Comparison of ENCODE assay signal across 9 cellular contexts in the genomic region with DNA sequence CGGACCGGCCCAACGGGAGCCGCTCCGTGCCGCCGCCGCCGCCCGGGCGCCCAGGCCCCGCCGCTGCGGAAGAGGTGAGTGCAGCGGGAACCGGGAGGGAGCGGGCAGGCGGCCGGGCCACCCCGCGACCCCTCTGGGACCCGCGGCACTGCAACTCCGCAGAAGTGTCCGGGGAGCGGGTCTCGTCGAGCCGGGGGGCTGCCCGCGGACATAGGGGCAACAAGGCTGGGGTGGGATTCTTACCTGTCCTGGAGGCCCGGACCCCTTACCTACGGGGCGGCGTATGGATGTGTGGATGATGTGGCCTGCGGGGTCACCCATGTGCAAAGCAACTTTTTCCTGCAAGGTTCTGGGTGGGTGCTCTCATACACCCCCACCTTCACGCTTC. TPM values are rescaled to one million over a fixed set of nuclear protein-coding genes. Genes with fewer than 3 reads are reported as not detected.
A peak's percentile ranks its signal among the peaks of the same experiment; 100 is the strongest.
DNase-seq lines count a peak whose midpoint lies in the region; ATAC-seq, FAIRE-seq and TF ChIP-seq lines count a peak whose summit lies in the region.
"Had no signal": no experiment of that assay in that cellular context is flagged by ENCODE, and none has a peak within 500 bp of the region (broad histone marks: within the 10 kb centered on the region; RNA-seq: fewer than 3 reads in every experiment).

No MANE protein-coding gene starts in this region.

- H3K27me3 Mint-ChIP-seq in activated naive CD4-positive, alpha-beta T cell treated with anti-CD3 and anti-CD28 coated beads, Interleukin-2, amount 50 U/mL, for 24 hours = peaks cover 18% of the 10 kb centered on the region

- peak overlapping the region; percentile 47 to 89 (median 66) for H3K4me3 ChIP-seq in breast epithelium
- peak overlapping the region; percentile 47 for H3K4me3 ChIP-seq in mesodermal cell (ENCODE audit: extremely low read depth, insufficient read depth, low read length, poor library complexity, severe bottlenecking)
- H3K4me3 ChIP-seq in upper lobe of right lung = peak overlapping the region; percentile 60

- 0 to 1% methylated on average over 12 to 33 of the region's 37 CpGs for WGBS in mesodermal cell (ENCODE audit: insufficient coverage in 2 of 2), 2 experiments

- H3K4me1 Mint-ChIP-seq in activated naive CD4-positive, alpha-beta T cell treated with anti-CD3 and anti-CD28 coated beads, Interleukin-2, amount 50 U/mL, for 24 hours = peaks cover 12% of the 10 kb centered on the region

- H3K9me3 Mint-ChIP-seq in activated naive CD4-positive, alpha-beta T cell treated with anti-CD3 and anti-CD28 coated beads, Interleukin-2, amount 50 U/mL, for 24 hours = no peaks in the 10 kb centered on the region
- no peaks in the 10 kb centered on the region for H3K9me3 Mint-ChIP-seq in activated naive CD4-positive, alpha-beta T cell treated with anti-CD3 and anti-CD28 coated beads, Interleukin-2, amount 50 U/mL, for 72 hours

- H3K36me3 ChIP-seq in breast epithelium (no peaks in the 10 kb centered on the region), mesodermal cell (ENCODE audit: control insufficient read depth, insufficient read depth, low read length) (no peaks in the 10 kb centered on the region), upper lobe of right lung (no peaks in the 10 kb centered on the region)

- DNase-seq in activated naive CD4-positive, alpha-beta T cell treated with anti-CD3 and anti-CD28 coated beads, Interleukin-2, amount 50 U/mL, for 72 hours (ENCODE audit: low spot score in 2 of 2) = no peak
- DNase-seq in breast epithelium (ENCODE audit: low spot score in 2 of 2) (no peak), upper lobe of right lung (no peak), caudate nucleus (lab: John Stamatoyannopoulos, UW) (no peak), H54 (ENCODE audit: insufficient read length, low spot score) (no peak), NCI-H2081 treated with DMSO at 0.1 percent for 48 hours (lab: John Stamatoyannopoulos, UW) (no peak)

- H3K27ac ChIP-seq in breast epithelium (peak overlapping the region; percentile 78 to 90), mesodermal cell (ENCODE audit: low read depth, low read length, severe bottlenecking) (no peak overlapping the region), upper lobe of right lung (peak overlapping the region; percentile 47), caudate nucleus (ENCODE audit: low read depth, low read length) (no peak overlapping the region)

- H3K27me3 ChIP-seq in breast epithelium (no peaks in the 10 kb centered on the region), upper lobe of right lung (no peaks in the 10 kb centered on the region)

- no peaks in the 10 kb centered on the region for H3K36me3 Mint-ChIP-seq in activated naive CD4-positive, alpha-beta T cell treated with anti-CD3 and anti-CD28 coated beads, Interleukin-2, amount 50 U/mL, for 24 hours
- no peaks in the 10 kb centered on the region for H3K36me3 Mint-ChIP-seq in activated naive CD4-positive, alpha-beta T cell treated with anti-CD3 and anti-CD28 coated beads, Interleukin-2, amount 50 U/mL, for 72 hours

- peak overlapping the region; percentile 86 for H3K4me3 Mint-ChIP-seq in activated naive CD4-positive, alpha-beta T cell treated with anti-CD3 and anti-CD28 coated beads, Interleukin-2, amount 50 U/mL, for 24 hours

- TF ChIP-seq CTCF in breast epithelium (IDR thresholded peaks at IDR 0.05) (no peak), upper lobe of right lung (IDR thresholded peaks at IDR 0.05) (no peak)

- FAIRE-seq in H54 (lab: Jason Lieb, UNC) = no peak

- H3K9me3 ChIP-seq in breast epithelium (no peaks in the 10 kb centered on the region), mesodermal cell (ENCODE audit: control insufficient read depth, low read length) (no peaks in the 10 kb centered on the region), upper lobe of right lung (no peaks in the 10 kb centered on the region)

- no peak for ATAC-seq in activated naive CD4-positive, alpha-beta T cell treated with anti-CD3 and anti-CD28 coated beads, Interleukin-2, amount 50 U/mL, for 72 hours
- no peak for ATAC-seq in upper lobe of right lung

- no peak overlapping the region for H3K27ac Mint-ChIP-seq in activated naive CD4-positive, alpha-beta T cell treated with anti-CD3 and anti-CD28 coated beads, Interleukin-2, amount 50 U/mL, for 24 hours
- no peak overlapping the region for H3K27ac Mint-ChIP-seq in activated naive CD4-positive, alpha-beta T cell treated with anti-CD3 and anti-CD28 coated beads, Interleukin-2, amount 50 U/mL, for 72 hours

- intact Hi-C loops in breast epithelium (cut with DNase I; ENCODE audit: low total_unique reads) = no loop called here
- intact Hi-C loops in upper lobe of right lung (cut with DNase I) = no loop called here

- H3K4me1 ChIP-seq in breast epithelium (peaks cover 13 to 23% of the 10 kb centered on the region in 2 donors), mesodermal cell (ENCODE audit: control insufficient read depth, insufficient read depth, low read length, poor library complexity, severe bottlenecking) (peaks cover 38% of the 10 kb centered on the region), upper lobe of right lung (peaks cover 38% of the 10 kb centered on the region)

- TF ChIP-seq POLR2A in breast epithelium (IDR thresholded peaks at IDR 0.05) (no peak), H54 (IDR thresholded peaks at IDR 0.05; ENCODE audit: low read depth, low read length) (no peak)

RNA-seq across cellular contexts. Expression of gene SEMA3F, which starts 0.4 kb away (rescaled TPM):
- under 1 TPM; 0.32 to 0.54 TPM for total RNA-seq in activated naive CD4-positive, alpha-beta T cell treated with anti-CD3 and anti-CD28 coated beads, Interleukin-2, amount 50 U/mL, for 72 hours
- total RNA-seq in breast epithelium (10 to 100 TPM in 2 of 3 donors, 1 to 10 TPM in 1; 7.7 to 49.8 (median 26.9) TPM), upper lobe of right lung (65.6 TPM)
- 36.6 TPM for polyA plus RNA-seq in mesodermal cell (2013, experiment 1 of 2)
- polyA plus RNA-seq in mesodermal cell (2013, experiment 2 of 2) = 29.9 TPM

RNA-seq across cellular contexts. Expression of gene GNAT1, which starts 35.9 kb away (rescaled TPM):
- total RNA-seq in activated naive CD4-positive, alpha-beta T cell treated with anti-CD3 and anti-CD28 coated beads, Interleukin-2, amount 50 U/mL, for 72 hours = not detected
- total RNA-seq in breast epithelium (not detected), upper lobe of right lung (not detected)
- polyA plus RNA-seq in mesodermal cell (2013, experiment 1 of 2) = not detected
- polyA plus RNA-seq in mesodermal cell (2013, experiment 2 of 2) = not detected
- total RNA-seq: Daoy had no signal

RNA-seq across cellular contexts. Expression of gene SLC38A3, which starts 49.6 kb away (rescaled TPM):
- not detected for total RNA-seq in activated naive CD4-positive, alpha-beta T cell treated with anti-CD3 and anti-CD28 coated beads, Interleukin-2, amount 50 U/mL, for 72 hours
- total RNA-seq in breast epithelium = 1 to 10 TPM in 1 of 3 donors, under 1 TPM in 1, not detected in 1; 0.98 to 2.5 TPM
- polyA plus RNA-seq in mesodermal cell (2013, experiment 1 of 2) = 2.5 TPM
- 1.4 TPM for polyA plus RNA-seq in mesodermal cell (2013, experiment 2 of 2)
- total RNA-seq in upper lobe of right lung = not detected
- total RNA-seq: Daoy had no signal

Comparison
In these comparisons a context has a peak if more than half of its experiments do, and no peak if none do; other contexts are left out.
1. H3K27ac ChIP-seq: peak in breast epithelium (2 of 2) and upper lobe of right lung (single experiment); none in mesodermal cell (single experiment) and caudate nucleus (single experiment).
2. RNA of gene SEMA3F, which starts 0.4 kb away (total RNA-seq): 65.6 TPM in upper lobe of right lung (single experiment) and 7.7 to 49.8 TPM in breast epithelium; 0.32 to 0.54 TPM in activated naive CD4-positive, alpha-beta T cell treated with anti-CD3 and anti-CD28 coated beads, Interleukin-2, amount 50 U/mL, for 72 hours; every median in the first group is over 4 times any median in the second.
3. Peak in every context shown above with its lines, with median percentiles within 50 percentile points of each other: H3K4me3 ChIP-seq.